25 cellular contexts compared by ENCODE assay signal in genomic region chr14:33393155-33393894, GRCh38.
A peak's percentile ranks its signal among the peaks of the same experiment; 100 is the strongest.
DNase-seq lines count a peak whose midpoint lies in the region; ATAC-seq and TF ChIP-seq lines count a peak whose summit lies in the region.
"Had no signal": no experiment of that assay in that cellular context is flagged by ENCODE, and none has a peak within 500 bp of the region (broad histone marks: within the 10 kb centered on the region; RNA-seq: fewer than 3 reads in every experiment).

No MANE protein-coding gene starts in this region.

- no peak overlapping the region for H3K9ac ChIP-seq in endodermal cell (ENCODE audit: extremely low read depth, low read length, poor library complexity, severe bottlenecking)

- TF ChIP-seq POLR2A in suprapubic skin (IDR thresholded peaks at IDR 0.05): no peak

- H3K36me3 ChIP-seq in HEK293 (ENCODE audit: control insufficient read depth in 2 of 2, insufficient read depth in 1 of 2, low read length in 2 of 2): no peaks in the 10 kb centered on the region
- no peaks in the 10 kb centered on the region for H3K36me3 ChIP-seq in endodermal cell (ENCODE audit: control insufficient read depth, insufficient read depth, low read length)
- no peaks in the 10 kb centered on the region for H3K36me3 ChIP-seq in suprapubic skin
- H3K36me3 ChIP-seq: left ventricle myocardium inferior, vagina had no signal

- TF ChIP-seq EP300 in suprapubic skin (IDR thresholded peaks at IDR 0.05): no peak

- no peaks in the 10 kb centered on the region for H3K9me3 ChIP-seq in HEK293 (ENCODE audit: control insufficient read depth, insufficient read depth, low read depth, low read length)
- H3K9me3 ChIP-seq in endodermal cell (ENCODE audit: control insufficient read depth, low read length): no peaks in the 10 kb centered on the region
- H3K9me3 ChIP-seq in suprapubic skin: no peaks in the 10 kb centered on the region
- H3K9me3 ChIP-seq: left ventricle myocardium inferior, vagina had no signal

- peaks cover 3% of the 10 kb centered on the region for H3K27me3 Mint-ChIP-seq in endodermal cell (ENCODE audit: insufficient read depth)
- H3K27me3 Mint-ChIP-seq: activated naive CD8-positive, alpha-beta T cell; central memory CD8-positive, alpha-beta T cell; naive thymus-derived CD8-positive, alpha-beta T cell; stimulated activated naive CD8-positive, alpha-beta T cell treated with anti-CD3 and anti-CD28 coated beads, Interleukin-15, Interleukin-2, amounts not matched to agents 100 ng/mL and 50 ng/mL, for 24 hours had no signal

- POLR2A ChIA-PET in HEK293 (lab: Yijun Ruan, JAX): no interaction called here

- no peak overlapping the region for H3K4me3 ChIP-seq in HEK293 (ENCODE audit: low read depth, low read length)
- no peak overlapping the region for H3K4me3 ChIP-seq in endodermal cell (ENCODE audit: low read length)
- H3K4me3 ChIP-seq in suprapubic skin: no peak overlapping the region
- H3K4me3 ChIP-seq: left ventricle myocardium inferior, vagina had no signal

- intact Hi-C loops in cardiac septum (cut with DNase I): no loop called here

- peak; percentile 27 for DNase-seq in NCI-H1092 treated with DMSO at 0.1 percent for 48 hours (lab: John Stamatoyannopoulos, UW)
- DNase-seq in NCI-H748 (lab: John Stamatoyannopoulos, UW; ENCODE audit: unreplicated experiment): peak; percentile 55
- DNase-seq in endodermal cell: no peak
- no peak for DNase-seq in suprapubic skin (ENCODE audit: low spot score in 2 of 2)
- no peak for DNase-seq in cardiac septum (ENCODE audit: low spot score)
- DNase-seq: activated CD4-positive, alpha-beta T cell treated with anti-CD3 and anti-CD28 coated beads for 4 hours; activated CD8-positive, alpha-beta memory T cell treated with anti-CD3 and anti-CD28 coated beads for 24 hours; activated effector memory CD4-positive, alpha-beta T cell treated with Interleukin-2 at 50 U/mL for 16 hours; aorta; EL; HFFc6; left ventricle myocardium inferior; naive thymus-derived CD8-positive, alpha-beta T cell; NCI-H1694 treated with DMSO at 0.1 percent for 48 hours; small intestine had no signal

- CTCF ChIA-PET in HEK293 (lab: Yijun Ruan, JAX): interaction anchor here (1.2 kb wide), 1 partner anchor 930 kb away, joined by 4 read pairs; no protein-coding TSS in a partner anchor

- no peak for ATAC-seq in HG02885 (IDR thresholded peaks at IDR 0.05; ENCODE audit: poor library complexity, unreplicated experiment)
- ATAC-seq in SK-N-SH treated with all-trans-retinoic acid at 6 μM for 48 hours: no peak
- ATAC-seq: naive thymus-derived CD8-positive, alpha-beta T cell had no signal

- H3K4me1 Mint-ChIP-seq in endodermal cell: peaks cover 20% of the 10 kb centered on the region
- H3K4me1 Mint-ChIP-seq: central memory CD8-positive, alpha-beta T cell; naive thymus-derived CD8-positive, alpha-beta T cell had no signal

- 84 to 93% methylated on average over 7 to 11 of the region's 11 CpGs for WGBS in endodermal cell (ENCODE audit: insufficient coverage in 1 of 2, insufficient read length in 1 of 2), 2 experiments
- 71% methylated on average over 11 of the region's 11 CpGs for WGBS in suprapubic skin

- H3K4me1 ChIP-seq in HEK293 (ENCODE audit: control insufficient read depth, insufficient read depth, low read length) (peaks cover 22% of the 10 kb centered on the region), endodermal cell (ENCODE audit: control insufficient read depth, insufficient read depth, low read length) (peaks cover 6% of the 10 kb centered on the region), suprapubic skin (no peaks in the 10 kb centered on the region)
- H3K4me1 ChIP-seq: left ventricle myocardium inferior, vagina had no signal

- no peak overlapping the region for H3K27ac Mint-ChIP-seq in endodermal cell
- H3K27ac Mint-ChIP-seq: activated naive CD8-positive, alpha-beta T cell; HFFc6; mesothelial cell of epicardium; naive thymus-derived CD8-positive, alpha-beta T cell; stimulated activated naive CD8-positive, alpha-beta T cell treated with anti-CD3 and anti-CD28 coated beads, Interleukin-15, Interleukin-2, amounts not matched to agents 100 ng/mL and 50 ng/mL, for 24 hours had no signal

- H3K36me3 Mint-ChIP-seq in endodermal cell (ENCODE audit: low read depth): no peaks in the 10 kb centered on the region
- H3K36me3 Mint-ChIP-seq: activated naive CD8-positive, alpha-beta T cell; mesothelial cell of epicardium; naive thymus-derived CD8-positive, alpha-beta T cell had no signal

- H3K9me3 Mint-ChIP-seq in endodermal cell: no peaks in the 10 kb centered on the region
- H3K9me3 Mint-ChIP-seq: HFFc6; mesothelial cell of epicardium; stimulated activated naive CD8-positive, alpha-beta T cell treated with anti-CD3 and anti-CD28 coated beads, Interleukin-15, Interleukin-2, amounts not matched to agents 100 ng/mL and 50 ng/mL, for 24 hours had no signal

- H3K27me3 ChIP-seq in endodermal cell (ENCODE audit: control insufficient read depth, insufficient read depth, low read length, poor library complexity, severe bottlenecking) (peaks cover 8% of the 10 kb centered on the region), suprapubic skin (no peaks in the 10 kb centered on the region)
- H3K27me3 ChIP-seq: vagina had no signal

- H3K27ac ChIP-seq in HEK293 (ENCODE audit: extremely low read depth, low read depth, low read length) (peak overlapping the region; percentile 62), endodermal cell (ENCODE audit: low read depth, low read length) (peak overlapping the region; percentile 14), suprapubic skin (no peak overlapping the region)
- H3K27ac ChIP-seq: C4-2B, HL-60, left ventricle myocardium inferior, vagina had no signal

- no peak overlapping the region for H3K4me3 Mint-ChIP-seq in endodermal cell
- H3K4me3 Mint-ChIP-seq: activated naive CD8-positive, alpha-beta T cell; central memory CD8-positive, alpha-beta T cell; HFFc6; mesothelial cell of epicardium; naive thymus-derived CD8-positive, alpha-beta T cell; stimulated activated naive CD8-positive, alpha-beta T cell treated with anti-CD3 and anti-CD28 coated beads, Interleukin-15, Interleukin-2, amounts not matched to agents 100 ng/mL and 50 ng/mL, for 24 hours had no signal

- no peak for TF ChIP-seq CTCF in HEK293 (tag by site-specific recombination; IDR thresholded peaks at IDR 0.05)
- no peak for TF ChIP-seq CTCF in endodermal cell (conservative IDR thresholded peaks at IDR 0.05)
- no peak for TF ChIP-seq CTCF in suprapubic skin (IDR thresholded peaks at IDR 0.05)

TF ChIP-seq in HEK293, 187 proteins besides CTCF, POLR2A, EP300 and RAD21 (continues in another document):
- TF ChIP-seq ZNF837 (tag by site-specific recombination; IDR thresholded peaks at IDR 0.05): no peak
- 0 out of 2 replicates have a peak, but pooled peaks have one; percentile 35 for TF ChIP-seq ZNF335 (tag by site-specific recombination; conservative IDR thresholded peaks at IDR 0.05)
- TF ChIP-seq ZBTB7A (tag by site-specific recombination; IDR thresholded peaks at IDR 0.05; ENCODE audit: low read depth): no peak
- TF ChIP-seq OVOL3 (tag by site-specific recombination; IDR thresholded peaks at IDR 0.05): peak; percentile 54; the same call in 1 of the 2 replicates
- peak; percentile 31 for TF ChIP-seq ZBTB8A (tag by site-specific recombination; IDR thresholded peaks at IDR 0.05)
- 0 out of 2 replicates have a peak, but pooled peaks have one; percentile 35 for TF ChIP-seq SCRT2 (tag by site-specific recombination; IDR thresholded peaks at IDR 0.05)
- no peak for TF ChIP-seq ZNF18 (tag by site-specific recombination; IDR thresholded peaks at IDR 0.05)
- 0 out of 2 replicates have a peak, but pooled peaks have one; percentile 34 for TF ChIP-seq ZSCAN30 (tag by site-specific recombination; IDR thresholded peaks at IDR 0.05)
- TF ChIP-seq IKZF3 (tag by site-specific recombination; IDR thresholded peaks at IDR 0.05): peak; percentile 40

TF ChIP-seq in SK-N-SH treated with all-trans-retinoic acid at 6 μM for 48 hours, 23 proteins besides CTCF, POLR2A, EP300 and RAD21 (continues in another document):
- TF ChIP-seq ZNF8 (CRISPR knock-in tag; IDR thresholded peaks at IDR 0.05): no peak
- no peak for TF ChIP-seq TOX (CRISPR knock-in tag; IDR thresholded peaks at IDR 0.05; ENCODE audit: borderline replicate concordance)
- no peak for TF ChIP-seq POU6F1 (CRISPR knock-in tag; IDR thresholded peaks at IDR 0.05; ENCODE audit: borderline replicate concordance, low read depth)
- no peak for TF ChIP-seq ARNTL (CRISPR knock-in tag; IDR thresholded peaks at IDR 0.05; ENCODE audit: borderline replicate concordance, low read depth)
- no peak for TF ChIP-seq ESRRG (CRISPR knock-in tag; IDR thresholded peaks at IDR 0.05)
- TF ChIP-seq CSDC2 (CRISPR knock-in tag; IDR thresholded peaks at IDR 0.05): no peak
- no peak for TF ChIP-seq GLIS3 (CRISPR knock-in tag; IDR thresholded peaks at IDR 0.05)
- no peak for TF ChIP-seq BACH2 (CRISPR knock-in tag; IDR thresholded peaks at IDR 0.05; ENCODE audit: borderline replicate concordance)
- TF ChIP-seq CREB5 (CRISPR knock-in tag; IDR thresholded peaks at IDR 0.05; ENCODE audit: low read depth): no peak
- no peak for TF ChIP-seq ISL1 (CRISPR knock-in tag; IDR thresholded peaks at IDR 0.05)
- TF ChIP-seq OSR1 (CRISPR knock-in tag; IDR thresholded peaks at IDR 0.05): no peak
- TF ChIP-seq ZFP30 (CRISPR knock-in tag; IDR thresholded peaks at IDR 0.05): no peak
- no peak for TF ChIP-seq RARB (CRISPR knock-in tag; IDR thresholded peaks at IDR 0.05)

Comparison
In these comparisons a context has a peak if more than half of its experiments do, and no peak if none do; other contexts are left out.
1. DNase-seq: peak in NCI-H1092 treated with DMSO at 0.1 percent for 48 hours (single experiment) and NCI-H748 (single experiment); none in endodermal cell (single experiment), suprapubic skin (0 of 2) and cardiac septum (single experiment).
2. Of the 2 proteins assayed by ChIP-seq in both HEK293 and SK-N-SH treated with all-trans-retinoic acid at 6 μM for 48 hours: peak only in HEK293: PATZ1; only in SK-N-SH treated with all-trans-retinoic acid at 6 μM for 48 hours: none; in both: none; in neither: 1.